Comparison of ENCODE assay signal across 9 cellular contexts in the genomic region with DNA sequence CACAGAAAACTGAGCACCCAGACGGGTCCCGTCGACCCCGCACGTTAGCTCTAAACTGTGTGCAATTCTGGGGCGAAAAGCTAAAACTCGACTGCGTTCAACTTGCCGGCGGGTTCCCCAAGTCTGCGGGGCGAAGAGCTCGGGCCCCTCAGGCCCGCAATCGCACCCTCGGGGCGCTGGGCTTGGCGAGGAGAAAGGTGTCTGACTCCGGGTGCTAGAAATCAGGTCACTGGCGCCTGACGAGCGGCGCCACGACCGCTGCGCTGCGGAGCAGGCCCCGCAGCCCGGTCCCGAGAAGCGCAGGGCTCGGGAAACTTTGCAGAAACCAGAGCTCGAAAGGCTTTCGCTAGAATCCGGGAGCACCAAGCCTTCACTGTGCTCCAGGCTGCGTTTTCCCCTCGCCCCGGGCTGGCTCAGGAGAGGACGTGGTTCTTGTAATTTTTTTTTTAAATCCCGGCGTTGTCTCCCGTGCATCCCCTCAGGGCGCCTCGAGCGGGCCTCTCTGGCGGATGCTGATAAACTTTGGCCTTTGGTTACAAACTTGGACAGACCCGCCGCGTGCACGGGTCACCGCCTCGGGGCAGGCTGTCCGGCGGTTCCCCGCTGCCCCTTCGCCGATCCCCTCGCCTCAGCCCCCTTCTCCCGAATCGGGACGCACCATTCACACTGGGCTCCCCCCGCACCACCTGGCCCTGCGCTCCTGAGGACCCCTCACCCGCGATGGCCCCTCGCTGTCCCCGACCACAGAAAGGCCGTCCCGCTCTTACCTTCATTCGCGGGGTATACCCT. TPM values are rescaled to one million over a fixed set of nuclear protein-coding genes. Genes with fewer than 3 reads are reported as not detected.
DNase-seq lines count a peak whose midpoint lies in the region; ATAC-seq, FAIRE-seq and TF ChIP-seq lines count a peak whose summit lies in the region.
"Had no signal": no experiment of that assay in that cellular context is flagged by ENCODE, and none has a peak within 500 bp of the region (broad histone marks: within the 10 kb centered on the region; RNA-seq: fewer than 3 reads in every experiment).

No MANE protein-coding gene starts in this region.

- H3K4me3 ChIP-seq in HFF-Myc (replicated peaks; ENCODE audit: low read depth, low read length): peak overlapping the region; percentile 54
- peak overlapping the region; percentile 58 for H3K4me3 ChIP-seq in cardiac muscle cell
- H3K4me3 ChIP-seq in pancreas: peak overlapping the region; percentile 44 to 79 (median 70)

- H3K4me1 Mint-ChIP-seq in activated naive CD4-positive, alpha-beta T cell treated with anti-CD3 and anti-CD28 coated beads, Interleukin-2, amount 50 U/mL, for 24 hours: peaks cover 55% of the 10 kb centered on the region

- H3K4me3 Mint-ChIP-seq in activated naive CD4-positive, alpha-beta T cell treated with anti-CD3 and anti-CD28 coated beads, Interleukin-2, amount 50 U/mL, for 24 hours: peak overlapping the region; percentile 98

- peaks cover 25% of the 10 kb centered on the region for H3K27me3 Mint-ChIP-seq in activated naive CD4-positive, alpha-beta T cell treated with anti-CD3 and anti-CD28 coated beads, Interleukin-2, amount 50 U/mL, for 24 hours

- no peaks in the 10 kb centered on the region for H3K36me3 ChIP-seq in cardiac muscle cell
- no peaks in the 10 kb centered on the region for H3K36me3 ChIP-seq in pancreas

- ATAC-seq in GM18508 (IDR thresholded peaks at IDR 0.05; ENCODE audit: insufficient read depth, unreplicated experiment) (peak; percentile 4), pancreas (peak; percentile 4 to 31 (median 11)), GM18519 (IDR thresholded peaks at IDR 0.05; ENCODE audit: low FRiP score, unreplicated experiment) (no peak)

- H3K27me3 ChIP-seq in cardiac muscle cell: no peaks in the 10 kb centered on the region
- peaks cover 0 to 41% (median 10%) of the 10 kb centered on the region in 4 donors for H3K27me3 ChIP-seq in pancreas

- intact Hi-C loops in pancreas (cut with DNase I): loop anchor here in 2 of 3 donors (5.0 to 10.0 kb wide), 4 partner anchors 403 to 1837 kb away; no protein-coding TSS in a partner anchor

- H3K27ac ChIP-seq in cardiac muscle cell: peak overlapping the region; percentile 13
- no peak overlapping the region for H3K27ac ChIP-seq in pancreas

- no peak for FAIRE-seq in pancreas (lab: Jason Lieb, UNC)
- FAIRE-seq: endometrium had no signal

- peaks cover 2% of the 10 kb centered on the region for H3K36me3 Mint-ChIP-seq in activated naive CD4-positive, alpha-beta T cell treated with anti-CD3 and anti-CD28 coated beads, Interleukin-2, amount 50 U/mL, for 24 hours

- H3K4me1 ChIP-seq in cardiac muscle cell (ENCODE audit: low read depth) (peaks cover 12% of the 10 kb centered on the region), pancreas (no peaks in the 10 kb centered on the region)

- H3K9me3 ChIP-seq in cardiac muscle cell (ENCODE audit: low read depth) (no peaks in the 10 kb centered on the region), pancreas (no peaks in the 10 kb centered on the region)

- H3K27ac Mint-ChIP-seq in activated naive CD4-positive, alpha-beta T cell treated with anti-CD3 and anti-CD28 coated beads, Interleukin-2, amount 50 U/mL, for 24 hours: peak overlapping the region; percentile 41

- TF ChIP-seq CTCF in HFF-Myc (IDR thresholded peaks at IDR 0.05; ENCODE audit: low read depth, low read length, missing control alignments) (no peak), cardiac muscle cell (IDR thresholded peaks at IDR 0.05; ENCODE audit: low read depth, low read length) (no peak), pancreas (IDR thresholded peaks at IDR 0.05) (no peak)

- DNase-seq in HFF-Myc (ENCODE audit: extremely low read depth, low read depth) (no peak), NCI-H526 (lab: John Stamatoyannopoulos, UW) (peak; percentile 43 to 71), cardiac muscle cell (ENCODE audit: low read depth in 1 of 2, low spot score in 1 of 2) (peak; percentile 53 to 64), pancreas (peak in 4 of 6 donors; percentile 28 to 74 (median 52)), iPS-NIHi7 (ENCODE audit: extremely low spot score) (no peak)

- 0 to 1% methylated on average over 71 of the region's 71 CpGs for WGBS in pancreas, 2 donors

- no peaks in the 10 kb centered on the region for H3K9me3 Mint-ChIP-seq in activated naive CD4-positive, alpha-beta T cell treated with anti-CD3 and anti-CD28 coated beads, Interleukin-2, amount 50 U/mL, for 24 hours

RNA-seq across cellular contexts. Expression of a gene that starts 0.5 kb away (rescaled TPM):
- total RNA-seq in cardiac muscle cell (58.0 and 70.2 TPM in 2 replicates), pancreas (1 to 10 TPM; 1.2 to 2.3 (median 1.4) TPM)
- polyA plus RNA-seq in cardiac muscle cell (21.2 and 27.1 TPM in 2 replicates), pancreas (1 to 10 TPM; 1.1 to 1.8 TPM)

Comparison
In these comparisons a context has a peak if more than half of its experiments do, and no peak if none do; other contexts are left out.
1. DNase-seq: peak in NCI-H526 (2 of 2), cardiac muscle cell (2 of 2) and pancreas (4 of 6); none in HFF-Myc (single experiment) and iPS-NIHi7 (single experiment).
2. RNA of a gene that starts 0.5 kb away (total RNA-seq): 58.0 to 70.2 TPM in cardiac muscle cell; 1.2 to 2.3 TPM in pancreas; every median in the first group is over 10 times any median in the second.
3. Peak in every context shown above with its lines, with median percentiles within 50 percentile points of each other: H3K4me3 ChIP-seq.